ENCODE assay signal across 26 cellular contexts in the genomic region with DNA sequence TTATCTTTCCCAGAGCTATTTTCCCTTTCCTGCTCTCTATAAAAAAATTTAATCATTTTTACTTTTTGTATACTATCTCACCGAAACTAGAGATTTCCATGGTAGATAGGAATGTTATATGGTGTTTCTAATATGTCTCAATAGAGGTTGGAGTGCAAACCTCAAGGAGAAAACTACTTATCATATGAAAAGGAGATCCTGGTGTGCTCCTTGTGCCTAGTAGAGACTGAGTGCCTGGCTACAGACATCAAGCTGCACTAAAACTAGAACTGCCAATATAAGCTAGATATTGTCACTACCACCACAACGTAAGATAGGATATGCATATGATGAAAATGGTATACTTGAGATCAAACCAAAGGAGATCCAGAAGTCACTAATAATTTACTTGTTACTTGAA.
"Had no signal": no experiment of that assay in that cellular context is flagged by ENCODE, and none has a peak within 500 bp of the region (broad histone marks: within the 10 kb centered on the region; RNA-seq: fewer than 3 reads in every experiment).

No MANE protein-coding gene starts in this region.

- H3K36me3 Mint-ChIP-seq: activated naive CD8-positive, alpha-beta T cell treated with anti-CD3 and anti-CD28 coated beads for 36 hours; memory B cell; stimulated activated naive B cell treated with anti-CD40 and anti-IgM and Interleukin-4, amounts not matched to agents 10 μg/mL and 1 μg/mL and 100 μg/mL, for 72 hours had no signal

- H3K27me3 ChIP-seq: breast epithelium, esophagus squamous epithelium, heart left ventricle, sigmoid colon, transverse colon had no signal

- H3K4me3 Mint-ChIP-seq: activated B cell treated with CpG ODN at 0.5 μM for 24 hours; activated CD4-positive, alpha-beta T cell treated with anti-CD3 and anti-CD28 coated beads for 36 hours; activated naive CD8-positive, alpha-beta T cell treated with anti-CD3 and anti-CD28 coated beads for 36 hours; activated T-cell treated with anti-CD3 and anti-CD28 coated beads, Interleukin-2, amount 50 U/mL, for 4 hours; central memory CD8-positive, alpha-beta T cell; memory B cell; neural crest cell; stimulated activated naive B cell treated with anti-CD40 and anti-IgM and Interleukin-4, amounts not matched to agents 10 μg/mL and 1 μg/mL and 100 μg/mL, for 72 hours had no signal

- H3K4me1 Mint-ChIP-seq: activated B cell treated with CpG ODN at 0.5 μM for 24 hours; activated CD4-positive, alpha-beta T cell treated with anti-CD3 and anti-CD28 coated beads for 36 hours; activated naive CD8-positive, alpha-beta T cell treated with anti-CD3 and anti-CD28 coated beads for 36 hours; central memory CD8-positive, alpha-beta T cell; memory B cell; neural crest cell; stimulated activated naive B cell treated with anti-CD40 and anti-IgM and Interleukin-4, amounts not matched to agents 10 μg/mL and 1 μg/mL and 100 μg/mL, for 72 hours had no signal

- H3K9me3 ChIP-seq: esophagus squamous epithelium, mucosa of descending colon, sigmoid colon, transverse colon had no signal

- H3K36me3 ChIP-seq: breast epithelium, esophagus squamous epithelium, heart left ventricle, sigmoid colon, transverse colon had no signal

- H3K4me1 ChIP-seq: breast epithelium, esophagus squamous epithelium, heart left ventricle, sigmoid colon, transverse colon had no signal

- H3K27ac Mint-ChIP-seq: activated B cell treated with CpG ODN at 0.5 μM for 24 hours; activated CD4-positive, alpha-beta T cell treated with anti-CD3 and anti-CD28 coated beads for 36 hours; activated naive CD8-positive, alpha-beta T cell treated with anti-CD3 and anti-CD28 coated beads for 36 hours; memory B cell; progenitor cell of endocrine pancreas; stimulated activated naive B cell treated with anti-CD40 and anti-IgM and Interleukin-4, amounts not matched to agents 10 μg/mL and 1 μg/mL and 100 μg/mL, for 72 hours had no signal

- H3K27me3 Mint-ChIP-seq: activated B cell treated with CpG ODN at 0.5 μM for 24 hours; activated CD4-positive, alpha-beta T cell treated with anti-CD3 and anti-CD28 coated beads for 36 hours; activated naive CD8-positive, alpha-beta T cell treated with anti-CD3 and anti-CD28 coated beads for 36 hours; central memory CD8-positive, alpha-beta T cell; memory B cell; progenitor cell of endocrine pancreas; stimulated activated naive B cell treated with anti-CD40 and anti-IgM and Interleukin-4, amounts not matched to agents 10 μg/mL and 1 μg/mL and 100 μg/mL, for 72 hours had no signal

- H3K4me3 ChIP-seq: breast epithelium, coronary artery, esophagus squamous epithelium, heart left ventricle, mucosa of descending colon, sigmoid colon, transverse colon had no signal

- DNase-seq: activated B cell treated with CpG ODN at 0.5 μM for 24 hours; activated CD4-positive, alpha-beta T cell treated with anti-CD3 and anti-CD28 coated beads for 36 hours; activated CD4-positive, alpha-beta T cell treated with anti-CD3 and anti-CD28 coated beads, Interleukin-2, amount 50 U/mL, for 4 hours; activated CD8-positive, alpha-beta memory T cell treated with anti-CD3 and anti-CD28 coated beads, Interleukin-2, amount 50 U/mL, for 48 hours; activated naive CD4-positive, alpha-beta T cell treated with Interleukin-2 at 50 U/mL for 16 hours; activated naive CD8-positive, alpha-beta T cell treated with anti-CD3 and anti-CD28 coated beads for 36 hours; activated T-cell treated with anti-CD3 and anti-CD28 coated beads, Interleukin-2, amount 50 U/mL, for 4 hours; esophagus squamous epithelium; heart left ventricle; islet precursor cell; left cardiac atrium; mucosa of descending colon; occipital lobe; retina; sigmoid colon; stimulated activated CD4-positive, alpha-beta T cell treated with anti-CD3 and anti-CD28 coated beads, Interleukin-2, amount 100 ng/mL, for 48 hours; stimulated activated CD8-positive, alpha-beta memory T cell treated with anti-CD3 and anti-CD28 coated beads, Interleukin-4, amount 100 ng/mL, for 48 hours; stimulated activated naive B cell treated with anti-CD40 and anti-IgM and Interleukin-4, amounts not matched to agents 10 μg/mL and 1 μg/mL and 100 μg/mL, for 72 hours; T1000; transverse colon had no signal

- ATAC-seq: activated CD4-positive, alpha-beta T cell treated with anti-CD3 and anti-CD28 coated beads for 36 hours; activated T-cell treated with anti-CD3 and anti-CD28 coated beads, Interleukin-2, amount 50 U/mL, for 4 hours; heart left ventricle; left cardiac atrium; mucosa of descending colon; stimulated activated naive B cell treated with anti-CD40 and anti-IgM and Interleukin-4, amounts not matched to agents 10 μg/mL and 1 μg/mL and 100 μg/mL, for 72 hours had no signal

- H3K27ac ChIP-seq: breast epithelium, coronary artery, esophagus squamous epithelium, heart left ventricle, sigmoid colon, transverse colon had no signal
